16 cellular contexts compared by ENCODE assay signal in the genomic region with DNA sequence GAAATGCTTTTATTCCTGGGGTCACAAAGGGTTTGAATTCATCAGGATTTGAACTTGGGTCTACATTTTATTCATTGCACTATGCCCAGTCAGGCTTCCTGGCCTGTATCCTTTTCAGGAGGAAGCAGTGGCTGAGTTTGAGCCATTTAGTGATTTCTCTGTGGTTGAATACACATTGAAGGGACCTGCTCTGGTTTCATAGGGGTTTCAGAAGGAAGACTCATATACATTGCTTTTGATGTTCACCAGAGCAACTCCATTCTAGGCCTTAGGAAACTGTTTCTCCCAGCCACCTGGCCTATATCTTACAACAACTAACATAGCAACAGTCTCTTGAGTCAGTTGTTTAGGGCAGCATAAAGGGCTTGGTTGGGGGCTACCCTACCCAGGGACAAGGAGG.
"Had no signal": no experiment of that assay in that cellular context is flagged by ENCODE, and none has a peak within 500 bp of the region (broad histone marks: within the 10 kb centered on the region; RNA-seq: fewer than 3 reads in every experiment).

No MANE protein-coding gene starts in this region.

- H3K4me1 ChIP-seq: left ventricle myocardium inferior, right lobe of liver had no signal

- H3K9me3 ChIP-seq: left ventricle myocardium inferior, ovary, right lobe of liver had no signal

- H3K9ac ChIP-seq: neural progenitor cell had no signal

- H3K36me3 ChIP-seq: brain microvascular endothelial cell, left ventricle myocardium inferior, neural progenitor cell, ovary, right lobe of liver had no signal

- DNase-seq: activated CD4-positive, alpha-beta T cell treated with anti-CD3 and anti-CD28 coated beads, Interleukin-2, amount 50 U/mL, for 1 hour; activated CD4-positive, CD25-positive, alpha-beta regulatory T cell; activated CD8-positive, alpha-beta memory T cell treated with anti-CD3 and anti-CD28 coated beads for 24 hours; activated naive CD4-positive, alpha-beta T cell treated with Interleukin-2 at 50 U/mL for 16 hours; anterior cingulate cortex; brain microvascular endothelial cell; hippocampal formation; kidney; left ventricle myocardium inferior; naive B cell; ovary; right lobe of liver had no signal

- H3K4me2 ChIP-seq: neural progenitor cell, smooth muscle cell had no signal

- FAIRE-seq: kidney had no signal

- H3K27me3 ChIP-seq: brain microvascular endothelial cell, neural progenitor cell, ovary, right lobe of liver had no signal

- H3K4me3 ChIP-seq: coronary artery, left ventricle myocardium inferior, neural progenitor cell, ovary, right lobe of liver, smooth muscle cell had no signal

- H3K27ac ChIP-seq: brain microvascular endothelial cell, coronary artery, left ventricle myocardium inferior, neural progenitor cell, ovary, right lobe of liver had no signal

- H2AFZ ChIP-seq: neural progenitor cell had no signal

- ATAC-seq: esophagus mucosa, right lobe of liver had no signal
